In genomic region chr19:4472174-4472974, GRCh38 we compare ENCODE assay signal across 8 cellular contexts. TPM values are rescaled to one million over a fixed set of nuclear protein-coding genes. Genes with fewer than 3 reads are reported as not detected.
DNase-seq lines count a peak whose midpoint lies in the region; ATAC-seq and TF ChIP-seq lines count a peak whose summit lies in the region.

Gene HDGFL2 (plus strand): TSS chr19:4472297. CDS start chr19:4472351, 54 bp downstream.

- peak within 1 kb of the TSS; percentile 43 for H3K27ac ChIP-seq in ACC112 (ENCODE audit: low read depth, low read length)

- DNase-seq in fibroblast of mammary gland (ENCODE audit: low read depth), result no peak
- DNase-seq in occipital lobe (lab: John Stamatoyannopoulos, UW), result no peak
- DNase-seq in NCI-H2196 (lab: John Stamatoyannopoulos, UW; ENCODE audit: unreplicated experiment), result no peak
- no peak for DNase-seq in DMS114 treated with DMSO at 0.1 percent for 48 hours (lab: John Stamatoyannopoulos, UW; ENCODE audit: unreplicated experiment)

- TF ChIP-seq CTCF in WI38 (IDR thresholded peaks at IDR 0.05; ENCODE audit: low read depth, low read length), result no peak
- no peak for TF ChIP-seq CTCF in fibroblast of mammary gland (conservative IDR thresholded peaks at IDR 0.05; ENCODE audit: control insufficient read depth, insufficient read depth, low read depth, low read length)

- no peaks in the 10 kb centered on the region for H3K36me3 ChIP-seq in ACC112 (ENCODE audit: insufficient read depth, low read length)

- H3K4me3 ChIP-seq in ACC112 (ENCODE audit: low read depth, low read length), result peak within 1 kb of the TSS; percentile 89
- peak within 1 kb of the TSS; percentile 92 for H3K4me3 ChIP-seq in WI38 (ENCODE audit: low read depth, low read length)
- H3K4me3 ChIP-seq in fibroblast of mammary gland (ENCODE audit: control insufficient read depth, low read depth, low read length), result peak within 1 kb of the TSS; percentile 77

- H2AFZ ChIP-seq in ACC112 (ENCODE audit: low read length, unreplicated experiment), result peak within 1 kb of the TSS; percentile 2

- ATAC-seq in GM21717 (IDR thresholded peaks at IDR 0.05; ENCODE audit: unreplicated experiment) (peak; percentile 1), HG02759 (IDR thresholded peaks at IDR 0.05; ENCODE audit: unreplicated experiment) (no peak)

- H3K79me2 ChIP-seq in ACC112 (ENCODE audit: control insufficient read depth, insufficient read depth, low read length, unreplicated experiment), result peaks cover 32% of the 10 kb centered on the region

- no peaks in the 10 kb centered on the region for H3K27me3 ChIP-seq in ACC112 (ENCODE audit: insufficient read depth, low read length)

- peaks cover 6% of the 10 kb centered on the region for H3K4me1 ChIP-seq in ACC112 (ENCODE audit: control insufficient read depth, insufficient read depth, low read length, unreplicated experiment)

RNA-seq across cellular contexts. Expression of gene HDGFL2, which starts in this region (rescaled TPM):
- 32.8 TPM for total RNA-seq in occipital lobe
